1 cellular context compared by ENCODE assay signal in genomic region chr18:73670536-73670935, GRCh38.
TF ChIP-seq lines count a peak whose summit lies in the region.

No MANE protein-coding gene starts in this region.

TF ChIP-seq in GM12878, 131 proteins besides CTCF, POLR2A, EP300 and RAD21 (continued from another document):
- TF ChIP-seq USF2 (IDR thresholded peaks at IDR 0.05; ENCODE audit: borderline replicate concordance, low read depth, low read length) (no peak), IKZF1 (conservative IDR thresholded peaks at IDR 0.05) (no peak), SIX5 (IDR thresholded peaks at IDR 0.05; ENCODE audit: low read depth, low read length, severe bottlenecking) (no peak), ZSCAN29 (IDR thresholded peaks at IDR 0.05) (no peak), BCL11A (IDR thresholded peaks at IDR 0.05; ENCODE audit: low read depth, low read length) (peak; percentile 39; the same call in 1 of the 2 replicates), GABPA (IDR thresholded peaks at IDR 0.05; ENCODE audit: low read depth) (peak; percentile 41; the same call in 1 of the 2 replicates), NFYA (IDR thresholded peaks at IDR 0.05; ENCODE audit: borderline replicate concordance, low read depth, low read length) (no peak), MTA2 (IDR thresholded peaks at IDR 0.05; ENCODE audit: low read depth) (no peak), SUZ12 (IDR thresholded peaks at IDR 0.05; ENCODE audit: unreplicated experiment) (no peak), RUNX3 (IDR thresholded peaks at IDR 0.05; ENCODE audit: low read length) (peak; percentile 96), PAX5 (IDR thresholded peaks at IDR 0.05; ENCODE audit: borderline replicate concordance, low read depth, low read length) (0 out of 2 replicates have a peak, but pooled peaks have one; percentile 24), NR2C2 (IDR thresholded peaks at IDR 0.05; ENCODE audit: borderline replicate concordance, control insufficient read depth, insufficient read length, low read depth) (no peak), HDGF (IDR thresholded peaks at IDR 0.05) (no peak), ESRRA (IDR thresholded peaks at IDR 0.05; ENCODE audit: low read length) (no peak), JUND (IDR thresholded peaks at IDR 0.05; ENCODE audit: low read depth, low read length) (no peak), STAT3 (IDR thresholded peaks at IDR 0.05; ENCODE audit: low read depth, low read length) (no peak), ZBTB40 (IDR thresholded peaks at IDR 0.05; ENCODE audit: borderline replicate concordance) (no peak), ZZZ3 (IDR thresholded peaks at IDR 0.05; ENCODE audit: control insufficient read depth, insufficient read length, low read depth) (no peak), ATF2 (IDR thresholded peaks at IDR 0.05; ENCODE audit: low read length) (peak; percentile 76), ZNF207 (IDR thresholded peaks at IDR 0.05; ENCODE audit: borderline replicate concordance) (no peak), TCF3 (IDR thresholded peaks at IDR 0.05; ENCODE audit: borderline replicate concordance, insufficient read depth, low read depth, low read length) (peak; percentile 76; the same call in 1 of the 2 replicates), BCLAF1 (IDR thresholded peaks at IDR 0.05) (no peak), STAT1 (conservative IDR thresholded peaks at IDR 0.05) (no peak), TCF7 (IDR thresholded peaks at IDR 0.05; ENCODE audit: borderline replicate concordance) (peak; percentile 76), CBFB (IDR thresholded peaks at IDR 0.05; ENCODE audit: low read depth) (0 out of 2 replicates have a peak, but pooled peaks have one; percentile 54), POLR2AphosphoS5 (IDR thresholded peaks at IDR 0.05; ENCODE audit: low read length) (no peak), CBX5 (IDR thresholded peaks at IDR 0.05; ENCODE audit: low read depth) (no peak), FOS (IDR thresholded peaks at IDR 0.05; ENCODE audit: borderline replicate concordance, extremely low read depth, insufficient read length) (no peak), JUNB (IDR thresholded peaks at IDR 0.05) (peak; percentile 90), IRF4 (IDR thresholded peaks at IDR 0.05; ENCODE audit: low read depth, low read length) (peak; percentile 80), TBL1XR1 (IDR thresholded peaks at IDR 0.05; ENCODE audit: low read depth, low read length) (no peak), HDAC2 (IDR thresholded peaks at IDR 0.05) (no peak), SREBF1 (IDR thresholded peaks at IDR 0.05; ENCODE audit: low read length) (no peak), MYB (IDR thresholded peaks at IDR 0.05; ENCODE audit: borderline replicate concordance, low read depth, low read length) (no peak), MTA3 (IDR thresholded peaks at IDR 0.05; ENCODE audit: borderline replicate concordance, low read length) (0 out of 2 replicates have a peak, but pooled peaks have one; percentile 50), EGR1 (IDR thresholded peaks at IDR 0.05; ENCODE audit: borderline replicate concordance in 1 of 2, low read depth in 2 of 2, low read length in 2 of 2) (no peak), ASH2L (IDR thresholded peaks at IDR 0.05; ENCODE audit: borderline replicate concordance, low read depth) (no peak), RELA (IDR thresholded peaks at IDR 0.05; ENCODE audit: borderline replicate concordance, partially characterized antibody) (no peak), NFIC (IDR thresholded peaks at IDR 0.05; ENCODE audit: low read depth, low read length) (peak; percentile 81), YY1 (IDR thresholded peaks at IDR 0.05; ENCODE audit: low read depth, low read length) (no peak), ZNF24 (IDR thresholded peaks at IDR 0.05) (no peak), YBX1 (IDR thresholded peaks at IDR 0.05) (no peak), NKRF (conservative IDR thresholded peaks at IDR 0.05) (no peak), FOXM1 (IDR thresholded peaks at IDR 0.05; ENCODE audit: low read depth, low read length) (peak; percentile 60; the same call in 1 of the 2 replicates), TCF12 (IDR thresholded peaks at IDR 0.05; ENCODE audit: low read depth, low read length) (peak; percentile 68; the same call in 1 of the 2 replicates), EED (IDR thresholded peaks at IDR 0.05; ENCODE audit: low read depth) (peak; percentile 73), EZH2 (IDR thresholded peaks at IDR 0.05; ENCODE audit: borderline replicate concordance, control insufficient read depth, low read depth, low read length) (no peak), BACH1 (IDR thresholded peaks at IDR 0.05; ENCODE audit: borderline replicate concordance) (no peak)
- TF ChIP-seq, protein P1, sequence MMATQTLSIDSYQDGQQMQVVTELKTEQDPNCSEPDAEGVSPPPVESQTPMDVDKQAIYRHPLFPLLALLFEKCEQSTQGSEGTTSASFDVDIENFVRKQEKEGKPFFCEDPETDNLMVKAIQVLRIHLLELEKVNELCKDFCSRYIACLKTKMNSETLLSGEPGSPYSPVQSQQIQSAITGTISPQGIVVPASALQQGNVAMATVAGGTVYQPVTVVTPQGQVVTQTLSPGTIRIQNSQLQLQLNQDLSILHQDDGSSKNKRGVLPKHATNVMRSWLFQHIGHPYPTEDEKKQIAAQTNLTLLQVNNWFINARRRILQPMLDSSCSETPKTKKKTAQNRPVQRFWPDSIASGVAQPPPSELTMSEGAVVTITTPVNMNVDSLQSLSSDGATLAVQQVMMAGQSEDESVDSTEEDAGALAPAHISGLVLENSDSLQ (IDR thresholded peaks at IDR 0.05): no peak
